8 cellular contexts compared by ENCODE assay signal in genomic region chr20:44886276-44886671, GRCh38. TPM values are rescaled to one million over a fixed set of nuclear protein-coding genes. Genes with fewer than 3 reads are reported as not detected.
DNase-seq lines count a peak whose midpoint lies in the region; ATAC-seq and TF ChIP-seq lines count a peak whose summit lies in the region.

No MANE protein-coding gene starts in this region.

- H3K27me3 ChIP-seq in suprapubic skin = no peaks in the 10 kb centered on the region

- H3K4me3 Mint-ChIP-seq in activated CD4-positive, alpha-beta T cell treated with anti-CD3 and anti-CD28 coated beads for 36 hours = peak overlapping the region; percentile 94
- peak overlapping the region; percentile 97 for H3K4me3 Mint-ChIP-seq in activated T-helper 2 cell treated with anti-CD3 and anti-CD28 coated beads, Interferon-gamma antibody, Interleukin-2, Interleukin-4, amounts not matched to agents 10 μg/mL and 5 μg/mL and 100 μg/mL, durations not matched to agents 14 hours and 24 hours and 36 hours (ENCODE audit: low read depth)
- H3K4me3 Mint-ChIP-seq in immature natural killer cell = peak overlapping the region; percentile 93 to 97 (median 95)

- no peaks in the 10 kb centered on the region for H3K36me3 ChIP-seq in suprapubic skin

- no peak for ATAC-seq in activated CD4-positive, alpha-beta T cell treated with anti-CD3 and anti-CD28 coated beads for 36 hours
- ATAC-seq in HG02938 (IDR thresholded peaks at IDR 0.05; ENCODE audit: unreplicated experiment) = no peak
- ATAC-seq in GM21619 (IDR thresholded peaks at IDR 0.05; ENCODE audit: unreplicated experiment) = no peak

- no peak for TF ChIP-seq EP300 in suprapubic skin (IDR thresholded peaks at IDR 0.05)

- H3K4me3 ChIP-seq in suprapubic skin = peak overlapping the region; percentile 100

- no peaks in the 10 kb centered on the region for H3K27me3 Mint-ChIP-seq in activated CD4-positive, alpha-beta T cell treated with anti-CD3 and anti-CD28 coated beads for 36 hours
- peaks cover 1% of the 10 kb centered on the region for H3K27me3 Mint-ChIP-seq in activated T-helper 2 cell treated with anti-CD3 and anti-CD28 coated beads, Interferon-gamma antibody, Interleukin-2, Interleukin-4, amounts not matched to agents 10 μg/mL and 5 μg/mL and 100 μg/mL, durations not matched to agents 14 hours and 24 hours and 36 hours (ENCODE audit: low read depth)
- H3K27me3 Mint-ChIP-seq in immature natural killer cell (ENCODE audit: low read depth in 3 of 3) = peaks cover 2 to 19% (median 15%) of the 10 kb centered on the region in 3 donors

- no peaks in the 10 kb centered on the region for H3K9me3 Mint-ChIP-seq in activated CD4-positive, alpha-beta T cell treated with anti-CD3 and anti-CD28 coated beads for 36 hours (ENCODE audit: low read depth)
- H3K9me3 Mint-ChIP-seq in activated T-helper 2 cell treated with anti-CD3 and anti-CD28 coated beads, Interferon-gamma antibody, Interleukin-2, Interleukin-4, amounts not matched to agents 10 μg/mL and 5 μg/mL and 100 μg/mL, durations not matched to agents 14 hours and 24 hours and 36 hours = no peaks in the 10 kb centered on the region
- no peaks in the 10 kb centered on the region for H3K9me3 Mint-ChIP-seq in immature natural killer cell

- H3K4me1 ChIP-seq in suprapubic skin = peaks cover 58% of the 10 kb centered on the region

- TF ChIP-seq POLR2A in suprapubic skin (IDR thresholded peaks at IDR 0.05) = no peak

- POLR2A ChIA-PET in activated CD4-positive, alpha-beta T cell treated with anti-CD3 and anti-CD28 coated beads for 36 hours (lab: Charles Lee) = no interaction called here

- H3K9me3 ChIP-seq in suprapubic skin = no peaks in the 10 kb centered on the region

- H3K4me1 Mint-ChIP-seq in activated CD4-positive, alpha-beta T cell treated with anti-CD3 and anti-CD28 coated beads for 36 hours = peaks cover 60% of the 10 kb centered on the region
- H3K4me1 Mint-ChIP-seq in activated T-helper 2 cell treated with anti-CD3 and anti-CD28 coated beads, Interferon-gamma antibody, Interleukin-2, Interleukin-4, amounts not matched to agents 10 μg/mL and 5 μg/mL and 100 μg/mL, durations not matched to agents 14 hours and 24 hours and 36 hours (ENCODE audit: low read depth) = peaks cover 53% of the 10 kb centered on the region
- peaks cover 65 to 73% of the 10 kb centered on the region in 2 donors for H3K4me1 Mint-ChIP-seq in immature natural killer cell

- peaks cover 39% of the 10 kb centered on the region for H3K36me3 Mint-ChIP-seq in activated CD4-positive, alpha-beta T cell treated with anti-CD3 and anti-CD28 coated beads for 36 hours (ENCODE audit: low read depth)
- peaks cover 41% of the 10 kb centered on the region for H3K36me3 Mint-ChIP-seq in activated T-helper 2 cell treated with anti-CD3 and anti-CD28 coated beads, Interferon-gamma antibody, Interleukin-2, Interleukin-4, amounts not matched to agents 10 μg/mL and 5 μg/mL and 100 μg/mL, durations not matched to agents 14 hours and 24 hours and 36 hours (ENCODE audit: low read depth)
- H3K36me3 Mint-ChIP-seq in immature natural killer cell = no peaks in the 10 kb centered on the region

- 0% methylated on average over 9 of the region's 9 CpGs for WGBS in suprapubic skin

- H3K27ac Mint-ChIP-seq in activated CD4-positive, alpha-beta T cell treated with anti-CD3 and anti-CD28 coated beads for 36 hours = peak overlapping the region; percentile 95
- peak overlapping the region; percentile 89 for H3K27ac Mint-ChIP-seq in activated T-helper 2 cell treated with anti-CD3 and anti-CD28 coated beads, Interferon-gamma antibody, Interleukin-2, Interleukin-4, amounts not matched to agents 10 μg/mL and 5 μg/mL and 100 μg/mL, durations not matched to agents 14 hours and 24 hours and 36 hours
- H3K27ac Mint-ChIP-seq in immature natural killer cell = peak overlapping the region; percentile 92 to 96 (median 94)

- no peak for DNase-seq in activated CD4-positive, alpha-beta T cell treated with anti-CD3 and anti-CD28 coated beads for 36 hours
- no peak for DNase-seq in activated CD4-positive, alpha-beta T cell treated with anti-CD3 and anti-CD28 coated beads, Interleukin-2, amount 50 U/mL, for 4 hours
- DNase-seq in activated T-helper 2 cell treated with anti-CD3 and anti-CD28 coated beads, Interferon-gamma antibody, Interleukin-2, Interleukin-4, amounts not matched to agents 10 μg/mL and 5 μg/mL and 100 μg/mL, durations not matched to agents 14 hours and 24 hours and 36 hours (ENCODE audit: low spot score) = no peak
- DNase-seq in immature natural killer cell (no peak), suprapubic skin (ENCODE audit: low spot score in 2 of 2) (no peak), SW 1271 (lab: John Stamatoyannopoulos, UW) (no peak)

- peak overlapping the region; percentile 99 for H3K27ac ChIP-seq in suprapubic skin

- intact Hi-C loops in activated CD4-positive, alpha-beta T cell treated with anti-CD3 and anti-CD28 coated beads for 36 hours (cut with DNase I, micrococcal nuclease) = loop anchor here (2.0 to 10.0 kb wide), 7 partner anchors 73 to 1801 kb away; partner anchors contain the start of genes DNTTIP1 (in 1 of the 2), KCNK15 (in 1 of the 2), OSER1 (in 1 of the 2) and PIGT (in 1 of the 2)
- intact Hi-C loops in activated T-helper 2 cell treated with anti-CD3 and anti-CD28 coated beads, Interferon-gamma antibody, Interleukin-2, Interleukin-4, amounts not matched to agents 10 μg/mL and 5 μg/mL and 100 μg/mL, durations not matched to agents 14 hours and 24 hours and 36 hours (cut with micrococcal nuclease) = loop anchor here (2.0 to 5.0 kb wide), 2 partner anchors 19 to 244 kb away; no protein-coding TSS in a partner anchor

- no peak for TF ChIP-seq CTCF in suprapubic skin (IDR thresholded peaks at IDR 0.05)

- CTCF ChIA-PET in activated CD4-positive, alpha-beta T cell treated with anti-CD3 and anti-CD28 coated beads for 36 hours (lab: Charles Lee) = no interaction called here

RNA-seq across cellular contexts. Expression of gene YWHAB, which starts 0.8 kb away (rescaled TPM):
- total RNA-seq in activated CD4-positive, alpha-beta T cell treated with anti-CD3 and anti-CD28 coated beads for 36 hours = 100 to 1,000 TPM; 273 to 326 TPM
- 221 and 225 TPM in 2 replicates for total RNA-seq in activated T-helper 2 cell treated with anti-CD3 and anti-CD28 coated beads, Interferon-gamma antibody, Interleukin-2, Interleukin-4, amounts not matched to agents 10 μg/mL and 5 μg/mL and 100 μg/mL, durations not matched to agents 14 hours and 24 hours and 36 hours
- 100 to 1,000 TPM; 541 to 648 (median 556) TPM for polyA plus RNA-seq in immature natural killer cell
- 100 to 1,000 TPM in 3 of 4 donors, 10 to 100 TPM in 1; 79.7 to 135 (median 129) TPM for total RNA-seq in suprapubic skin

RNA-seq across cellular contexts. Expression of gene PABPC1L, which starts 23.6 kb away (rescaled TPM):
- total RNA-seq in activated CD4-positive, alpha-beta T cell treated with anti-CD3 and anti-CD28 coated beads for 36 hours = 10 to 100 TPM; 61.7 to 71.3 TPM
- total RNA-seq in activated T-helper 2 cell treated with anti-CD3 and anti-CD28 coated beads, Interferon-gamma antibody, Interleukin-2, Interleukin-4, amounts not matched to agents 10 μg/mL and 5 μg/mL and 100 μg/mL, durations not matched to agents 14 hours and 24 hours and 36 hours = 83.6 and 94.1 TPM in 2 replicates
- polyA plus RNA-seq in immature natural killer cell = under 1 TPM in 1 of 3 donors, not detected in 2; 0.99 TPM
- 10 to 100 TPM; 11.7 to 61.1 (median 19.4) TPM for total RNA-seq in suprapubic skin
